25 cellular contexts compared by ENCODE assay signal in the genomic region with DNA sequence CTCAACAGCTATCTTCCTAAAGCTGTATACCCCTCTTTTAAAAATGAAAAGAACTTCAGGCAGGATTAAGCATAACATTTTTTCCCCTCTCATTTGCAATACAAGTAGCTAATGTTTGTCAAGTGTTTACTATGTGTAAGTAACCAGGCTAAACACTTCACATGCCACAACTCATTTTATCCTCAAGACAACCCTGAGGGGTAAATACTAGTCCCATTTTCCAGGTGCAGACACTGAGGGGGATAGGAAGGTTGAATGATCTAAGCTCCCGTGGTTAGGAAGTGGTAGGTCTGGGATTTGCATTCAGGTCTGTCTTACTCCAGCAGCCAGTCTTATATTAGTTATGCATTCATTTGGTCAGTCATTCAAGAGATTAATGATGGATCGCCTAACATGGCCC.
"Had no signal": no experiment of that assay in that cellular context is flagged by ENCODE, and none has a peak within 500 bp of the region (broad histone marks: within the 10 kb centered on the region; RNA-seq: fewer than 3 reads in every experiment).

No MANE protein-coding gene starts in this region.

- H2AFZ ChIP-seq: neural progenitor cell had no signal

- H3K9me3 ChIP-seq: heart right ventricle, ovary, suprapubic skin, thyroid gland, upper lobe of left lung, vagina had no signal

- H3K4me3 Mint-ChIP-seq: endodermal cell; mesothelial cell of epicardium; natural killer cell; neural progenitor cell; stimulated activated effector memory CD8-positive, alpha-beta T cell treated with anti-CD3 and anti-CD28 coated beads, Interleukin-12 subunit alpha, Interleukin-12 subunit beta, amount 100 ng/mL, for 72 hours had no signal

- FAIRE-seq: endothelial cell of umbilical vein, frontal cortex, islet of Langerhans had no signal

- ATAC-seq: heart right ventricle; left lobe of liver; natural killer cell; right cardiac atrium; stimulated activated effector memory CD8-positive, alpha-beta T cell treated with anti-CD3 and anti-CD28 coated beads, Interleukin-12 subunit alpha, Interleukin-12 subunit beta, amount 100 ng/mL, for 72 hours; stimulated activated naive CD8-positive, alpha-beta T cell treated with anti-CD3 and anti-CD28 coated beads, Interleukin-15, Interleukin-2, amounts not matched to agents 100 U/mL and 50 U/mL, for 24 hours had no signal

- H3K36me3 ChIP-seq: neural progenitor cell, ovary, suprapubic skin, thyroid gland, upper lobe of left lung, vagina had no signal

- H3K27ac Mint-ChIP-seq: neural progenitor cell; stimulated activated effector memory CD8-positive, alpha-beta T cell treated with anti-CD3 and anti-CD28 coated beads, Interleukin-12 subunit alpha, Interleukin-12 subunit beta, amount 100 ng/mL, for 72 hours had no signal

- H3K27me3 ChIP-seq: heart right ventricle, neural progenitor cell, ovary, suprapubic skin, thyroid gland, upper lobe of left lung, vagina had no signal

- H3K9ac ChIP-seq: neural progenitor cell had no signal

- H3K9me3 Mint-ChIP-seq: endodermal cell; natural killer cell; neural progenitor cell; stimulated activated effector memory CD8-positive, alpha-beta T cell treated with anti-CD3 and anti-CD28 coated beads, Interleukin-12 subunit alpha, Interleukin-12 subunit beta, amount 100 ng/mL, for 72 hours had no signal

- H3K4me2 ChIP-seq: neural progenitor cell had no signal

- DNase-seq: effector CD4-positive, alpha-beta T cell; endodermal cell; heart right ventricle; hypothalamus; kidney glomerular epithelial cell; mammary epithelial cell; natural killer cell; nucleus accumbens; ovary; right cardiac atrium; stimulated activated CD4-positive, alpha-beta T cell treated with anti-CD3 and anti-CD28 coated beads, Interleukin-4, amount 100 ng/mL, for 1 hour; stimulated activated CD8-positive, alpha-beta memory T cell treated with anti-CD3 and anti-CD28 coated beads, Interleukin-4, amount 100 ng/mL, for 48 hours; stimulated activated naive CD8-positive, alpha-beta T cell treated with anti-CD3 and anti-CD28 coated beads, Interleukin-15, Interleukin-2, amounts not matched to agents 100 U/mL and 50 U/mL, for 24 hours; thyroid gland; upper lobe of left lung had no signal

- H3K36me3 Mint-ChIP-seq: natural killer cell had no signal

- H3K27ac ChIP-seq: coronary artery, heart right ventricle, neural progenitor cell, ovary, suprapubic skin, thyroid gland, upper lobe of left lung, vagina had no signal

- H3K4me3 ChIP-seq: coronary artery, heart right ventricle, neural progenitor cell, ovary, suprapubic skin, thyroid gland, upper lobe of left lung, vagina had no signal
